10 cellular contexts compared by ENCODE assay signal in genomic region chr22:50199251-50199721, GRCh38. TPM values are rescaled to one million over a fixed set of nuclear protein-coding genes. Genes with fewer than 3 reads are reported as not detected.
DNase-seq lines count a peak whose midpoint lies in the region; ATAC-seq and TF ChIP-seq lines count a peak whose summit lies in the region.
"Had no signal": no experiment of that assay in that cellular context is flagged by ENCODE, and none has a peak within 500 bp of the region (broad histone marks: within the 10 kb centered on the region; RNA-seq: fewer than 3 reads in every experiment).

No MANE protein-coding gene starts in this region.

- peak overlapping the region; percentile 94 for H3K4me2 ChIP-seq in hepatocyte

- peaks cover 11% of the 10 kb centered on the region for H3K36me3 Mint-ChIP-seq in activated naive CD4-positive, alpha-beta T cell treated with anti-CD3 and anti-CD28 coated beads for 36 hours (ENCODE audit: low read depth)
- no peaks in the 10 kb centered on the region for H3K36me3 Mint-ChIP-seq in activated naive CD4-positive, alpha-beta T cell treated with anti-CD3 and anti-CD28 coated beads, Interleukin-2, amount 50 U/mL, for 72 hours
- peaks cover 34% of the 10 kb centered on the region for H3K36me3 Mint-ChIP-seq in activated B cell treated with CpG ODN at 0.5 μM for 24 hours (ENCODE audit: low read depth)
- H3K36me3 Mint-ChIP-seq in stimulated activated naive B cell treated with anti-CD40 and anti-IgM and Interleukin-4, amounts not matched to agents 10 μg/mL and 1 μg/mL and 100 μg/mL, for 72 hours = peaks cover 27 to 32% of the 10 kb centered on the region in 2 donors

- no peaks in the 10 kb centered on the region for H3K27me3 Mint-ChIP-seq in activated naive CD4-positive, alpha-beta T cell treated with anti-CD3 and anti-CD28 coated beads for 36 hours (ENCODE audit: low read depth)
- no peaks in the 10 kb centered on the region for H3K27me3 Mint-ChIP-seq in activated B cell treated with CpG ODN at 0.5 μM for 24 hours
- no peaks in the 10 kb centered on the region for H3K27me3 Mint-ChIP-seq in stimulated activated naive B cell treated with anti-CD40 and anti-IgM and Interleukin-4, amounts not matched to agents 10 μg/mL and 1 μg/mL and 100 μg/mL, for 72 hours

- peak overlapping the region; percentile 56 for H3K27ac Mint-ChIP-seq in activated naive CD4-positive, alpha-beta T cell treated with anti-CD3 and anti-CD28 coated beads for 36 hours
- H3K27ac Mint-ChIP-seq in activated naive CD4-positive, alpha-beta T cell treated with anti-CD3 and anti-CD28 coated beads, Interleukin-2, amount 50 U/mL, for 72 hours = peak overlapping the region in 1 of 2 donors; percentile 44
- H3K27ac Mint-ChIP-seq in activated B cell treated with CpG ODN at 0.5 μM for 24 hours = peak overlapping the region; percentile 18
- peak overlapping the region; percentile 91 for H3K27ac Mint-ChIP-seq in stimulated activated naive B cell treated with anti-CD40 and anti-IgM and Interleukin-4, amounts not matched to agents 10 μg/mL and 1 μg/mL and 100 μg/mL, for 72 hours

- 89% methylated on average over 18 of the region's 18 CpGs for WGBS in hepatocyte (ENCODE audit: low lambda C conversion rate, missing lambda C conversion rate)

- no peak for DNase-seq in activated naive CD4-positive, alpha-beta T cell treated with anti-CD3 and anti-CD28 coated beads for 36 hours
- DNase-seq in activated naive CD4-positive, alpha-beta T cell treated with anti-CD3 and anti-CD28 coated beads, Interleukin-2, amount 50 U/mL, for 72 hours (ENCODE audit: low spot score in 2 of 2) = no peak
- DNase-seq in activated B cell treated with CpG ODN at 0.5 μM for 24 hours (no peak), hepatocyte (ENCODE audit: low spot score) (no peak), NCI-H2029 treated with DMSO at 0.1 percent for 48 hours (lab: John Stamatoyannopoulos, UW) (no peak)
- DNase-seq in stimulated activated naive B cell treated with anti-CD40 and anti-IgM and Interleukin-4, amounts not matched to agents 10 μg/mL and 1 μg/mL and 100 μg/mL, for 72 hours = no peak
- DNase-seq: effector CD4-positive, alpha-beta T cell; NCI-H446 treated with DMSO at 0.1 percent for 48 hours had no signal

- POLR2A ChIA-PET in activated B cell treated with CpG ODN at 0.5 μM for 24 hours (lab: Charles Lee) = interaction anchor here (1.9 to 4.9 kb wide), 2 partner anchors 8 to 274 kb away, joined by 5 to 72 read pairs; no protein-coding TSS in a partner anchor

- TF ChIP-seq CTCF in activated B cell treated with CpG ODN at 0.5 μM for 24 hours (IDR thresholded peaks at IDR 0.05) (no peak), hepatocyte (IDR thresholded peaks at IDR 0.05; ENCODE audit: poor library complexity) (no peak)

- H3K27me3 ChIP-seq in hepatocyte = no peaks in the 10 kb centered on the region

- intact Hi-C loops in activated naive CD4-positive, alpha-beta T cell treated with anti-CD3 and anti-CD28 coated beads for 36 hours (cut with micrococcal nuclease) = no loop called here
- intact Hi-C loops in activated B cell treated with CpG ODN at 0.5 μM for 24 hours (cut with micrococcal nuclease) = no loop called here

- CTCF ChIA-PET in activated naive CD4-positive, alpha-beta T cell treated with anti-CD3 and anti-CD28 coated beads for 36 hours (lab: Charles Lee) = no interaction called here
- CTCF ChIA-PET in activated B cell treated with CpG ODN at 0.5 μM for 24 hours (lab: Charles Lee) = no interaction called here

- H3K4me1 ChIP-seq in hepatocyte (ENCODE audit: insufficient read depth) = peaks cover 17% of the 10 kb centered on the region

- no peak overlapping the region for H3K4me3 ChIP-seq in hepatocyte

- peak overlapping the region; percentile 65 for H3K4me3 Mint-ChIP-seq in activated naive CD4-positive, alpha-beta T cell treated with anti-CD3 and anti-CD28 coated beads for 36 hours
- peak overlapping the region; percentile 75 for H3K4me3 Mint-ChIP-seq in activated B cell treated with CpG ODN at 0.5 μM for 24 hours
- H3K4me3 Mint-ChIP-seq in stimulated activated naive B cell treated with anti-CD40 and anti-IgM and Interleukin-4, amounts not matched to agents 10 μg/mL and 1 μg/mL and 100 μg/mL, for 72 hours = peak overlapping the region; percentile 76 to 82

- no peaks in the 10 kb centered on the region for H3K36me3 ChIP-seq in hepatocyte (replicated peaks; ENCODE audit: insufficient read depth, low read depth)

- no peaks in the 10 kb centered on the region for H3K9me3 ChIP-seq in hepatocyte (ENCODE audit: low read depth)

- ATAC-seq in activated naive CD4-positive, alpha-beta T cell treated with anti-CD3 and anti-CD28 coated beads, Interleukin-2, amount 50 U/mL, for 72 hours = no peak
- ATAC-seq in activated B cell treated with CpG ODN at 0.5 μM for 24 hours (ENCODE audit: low read depth) = no peak
- no peak for ATAC-seq in stimulated activated naive B cell treated with anti-CD40 and anti-IgM and Interleukin-4, amounts not matched to agents 10 μg/mL and 1 μg/mL and 100 μg/mL, for 72 hours (replicated peaks)
- ATAC-seq in GM21737 (IDR thresholded peaks at IDR 0.05; ENCODE audit: unreplicated experiment) = no peak
- ATAC-seq in GM21619 (IDR thresholded peaks at IDR 0.05; ENCODE audit: unreplicated experiment) = no peak

- peaks cover 22% of the 10 kb centered on the region for H3K4me1 Mint-ChIP-seq in activated naive CD4-positive, alpha-beta T cell treated with anti-CD3 and anti-CD28 coated beads for 36 hours (ENCODE audit: low read depth)
- peaks cover 33% of the 10 kb centered on the region for H3K4me1 Mint-ChIP-seq in activated B cell treated with CpG ODN at 0.5 μM for 24 hours
- peaks cover 19 to 51% of the 10 kb centered on the region in 2 donors for H3K4me1 Mint-ChIP-seq in stimulated activated naive B cell treated with anti-CD40 and anti-IgM and Interleukin-4, amounts not matched to agents 10 μg/mL and 1 μg/mL and 100 μg/mL, for 72 hours

- H3K27ac ChIP-seq in hepatocyte = no peak overlapping the region

- H4K20me1 ChIP-seq in hepatocyte (ENCODE audit: insufficient read depth, poor library complexity, severe bottlenecking) = peaks cover 30% of the 10 kb centered on the region

- H3K79me2 ChIP-seq in hepatocyte = peaks cover 30% of the 10 kb centered on the region

- H3K9me2 ChIP-seq in hepatocyte (replicated peaks; ENCODE audit: insufficient read depth) = no peaks in the 10 kb centered on the region

- H2AFZ ChIP-seq in hepatocyte = no peak overlapping the region

- H3K9me3 Mint-ChIP-seq in activated naive CD4-positive, alpha-beta T cell treated with anti-CD3 and anti-CD28 coated beads for 36 hours = no peaks in the 10 kb centered on the region
- H3K9me3 Mint-ChIP-seq in activated naive CD4-positive, alpha-beta T cell treated with anti-CD3 and anti-CD28 coated beads, Interleukin-2, amount 50 U/mL, for 72 hours = no peaks in the 10 kb centered on the region
- no peaks in the 10 kb centered on the region for H3K9me3 Mint-ChIP-seq in activated B cell treated with CpG ODN at 0.5 μM for 24 hours
- H3K9me3 Mint-ChIP-seq in stimulated activated naive B cell treated with anti-CD40 and anti-IgM and Interleukin-4, amounts not matched to agents 10 μg/mL and 1 μg/mL and 100 μg/mL, for 72 hours = no peaks in the 10 kb centered on the region

RNA-seq across cellular contexts. Expression of gene SELENOO, which starts 1.5 kb away (rescaled TPM):
- 10 to 100 TPM; 16.5 to 16.7 TPM for total RNA-seq in activated naive CD4-positive, alpha-beta T cell treated with anti-CD3 and anti-CD28 coated beads for 36 hours
- total RNA-seq in activated naive CD4-positive, alpha-beta T cell treated with anti-CD3 and anti-CD28 coated beads, Interleukin-2, amount 50 U/mL, for 72 hours = 10 to 100 TPM; 22.5 to 23.4 TPM
- total RNA-seq in activated B cell treated with CpG ODN at 0.5 μM for 24 hours = 33.9 and 39.0 TPM in 2 replicates
- 27.3 and 31.6 TPM in 2 replicates for total RNA-seq in hepatocyte
- polyA plus RNA-seq in hepatocyte = 35.2 and 37.7 TPM in 2 replicates

RNA-seq across cellular contexts. Expression of gene TRABD, which starts 13.6 kb away (rescaled TPM):
- 10 to 100 TPM; 61.0 to 62.8 TPM for total RNA-seq in activated naive CD4-positive, alpha-beta T cell treated with anti-CD3 and anti-CD28 coated beads for 36 hours
- 10 to 100 TPM; 84.4 to 98.2 TPM for total RNA-seq in activated naive CD4-positive, alpha-beta T cell treated with anti-CD3 and anti-CD28 coated beads, Interleukin-2, amount 50 U/mL, for 72 hours
- 80.6 and 86.4 TPM in 2 replicates for total RNA-seq in activated B cell treated with CpG ODN at 0.5 μM for 24 hours
- total RNA-seq in hepatocyte = 25.4 and 25.9 TPM in 2 replicates
- polyA plus RNA-seq in hepatocyte = 62.3 and 70.5 TPM in 2 replicates

RNA-seq across cellular contexts. Expression of gene PANX2, which starts 28.8 kb away (rescaled TPM):
- 1 to 10 TPM; 1.2 to 1.7 TPM for total RNA-seq in activated naive CD4-positive, alpha-beta T cell treated with anti-CD3 and anti-CD28 coated beads for 36 hours
- total RNA-seq in activated naive CD4-positive, alpha-beta T cell treated with anti-CD3 and anti-CD28 coated beads, Interleukin-2, amount 50 U/mL, for 72 hours = 1 to 10 TPM; 2.1 to 2.5 TPM
- 0.27 and 0.44 TPM in 2 replicates for total RNA-seq in activated B cell treated with CpG ODN at 0.5 μM for 24 hours
- 0.60 and 2.1 TPM in 2 replicates for total RNA-seq in hepatocyte
- polyA plus RNA-seq in hepatocyte = 0.44 and 1.2 TPM in 2 replicates

RNA-seq across cellular contexts. Expression of gene TUBGCP6, which starts 45.5 kb away (rescaled TPM):
- total RNA-seq in activated naive CD4-positive, alpha-beta T cell treated with anti-CD3 and anti-CD28 coated beads for 36 hours = 10 to 100 TPM; 44.5 to 47.8 TPM
- total RNA-seq in activated naive CD4-positive, alpha-beta T cell treated with anti-CD3 and anti-CD28 coated beads, Interleukin-2, amount 50 U/mL, for 72 hours = 10 to 100 TPM; 49.6 to 50.9 TPM
- total RNA-seq in activated B cell treated with CpG ODN at 0.5 μM for 24 hours (87.5 and 103 TPM in 2 replicates), hepatocyte (14.0 and 26.2 TPM in 2 replicates)
- polyA plus RNA-seq in hepatocyte = 31.5 and 44.1 TPM in 2 replicates

RNA-seq across cellular contexts. Expression of gene HDAC10, which starts 51.8 kb away (rescaled TPM):
- total RNA-seq in activated naive CD4-positive, alpha-beta T cell treated with anti-CD3 and anti-CD28 coated beads for 36 hours = 10 to 100 TPM; 35.4 to 38.0 TPM
- 10 to 100 TPM; 43.7 to 67.3 TPM for total RNA-seq in activated naive CD4-positive, alpha-beta T cell treated with anti-CD3 and anti-CD28 coated beads, Interleukin-2, amount 50 U/mL, for 72 hours
- total RNA-seq in activated B cell treated with CpG ODN at 0.5 μM for 24 hours (65.0 and 68.2 TPM in 2 replicates), hepatocyte (21.5 and 23.8 TPM in 2 replicates)
- 30.2 and 40.5 TPM in 2 replicates for polyA plus RNA-seq in hepatocyte
